ENCODE assay signal across 2 cellular contexts in the genomic region with DNA sequence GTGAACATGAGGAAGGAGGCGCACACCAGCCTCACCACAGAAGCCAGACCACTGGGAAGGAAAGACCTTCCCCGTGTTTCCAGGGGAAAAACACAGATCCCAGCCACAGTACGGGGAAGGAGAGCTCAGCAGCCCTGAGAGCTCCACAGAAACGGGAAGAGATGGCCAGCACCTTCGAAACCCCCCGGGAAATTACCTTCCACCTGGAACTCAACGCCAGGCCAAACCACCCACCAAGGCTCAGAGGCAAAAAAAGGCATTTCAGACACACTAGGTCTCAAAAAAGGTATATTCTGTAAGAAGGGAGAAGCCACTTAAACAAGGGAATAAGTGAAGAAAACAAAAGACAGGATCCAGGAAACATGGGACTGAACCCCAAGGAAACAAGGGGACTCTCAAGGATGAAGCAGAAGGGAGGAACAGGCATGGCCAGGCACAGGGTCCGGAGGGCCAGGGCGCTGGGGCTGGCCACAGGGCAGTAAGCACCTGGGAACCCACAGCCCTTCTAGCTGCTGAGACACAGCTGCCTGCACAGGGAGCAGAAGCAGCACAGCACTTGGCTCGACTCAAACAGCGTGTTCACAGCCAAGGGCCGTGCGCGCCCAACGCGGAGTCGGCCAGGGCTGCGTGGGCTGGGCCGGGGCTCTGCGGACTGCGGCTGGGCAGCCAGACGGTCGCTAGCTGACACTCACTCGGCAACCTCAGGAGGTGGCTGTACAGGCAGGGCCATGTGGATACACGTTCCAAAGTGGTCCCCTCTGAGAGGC.
TF ChIP-seq lines count a peak whose summit lies in the region.

No MANE protein-coding gene starts in this region.

TF ChIP-seq in IMR-90, 13 proteins besides CTCF, POLR2A, EP300 and RAD21:
- TF ChIP-seq BHLHE40 (IDR thresholded peaks at IDR 0.05; ENCODE audit: low read depth, low read length): no peak
- TF ChIP-seq RCOR1 (IDR thresholded peaks at IDR 0.05; ENCODE audit: insufficient replicate concordance, low read length): no peak
- TF ChIP-seq MXI1 (IDR thresholded peaks at IDR 0.05; ENCODE audit: borderline replicate concordance, low read depth, low read length): peak; percentile 50; the same call in 1 of the 2 replicates

TF ChIP-seq in HepG2, 621 proteins besides CTCF, POLR2A, EP300 and RAD21:
- peak; percentile 35; the same call in 1 of the 2 replicates for TF ChIP-seq ZNF768 (CRISPR knock-in tag; IDR thresholded peaks at IDR 0.05)
- no peak for TF ChIP-seq NCOA2 (CRISPR knock-in tag; IDR thresholded peaks at IDR 0.05)
- TF ChIP-seq ZNF354B (CRISPR knock-in tag; IDR thresholded peaks at IDR 0.05): no peak
- TF ChIP-seq, protein P1, sequence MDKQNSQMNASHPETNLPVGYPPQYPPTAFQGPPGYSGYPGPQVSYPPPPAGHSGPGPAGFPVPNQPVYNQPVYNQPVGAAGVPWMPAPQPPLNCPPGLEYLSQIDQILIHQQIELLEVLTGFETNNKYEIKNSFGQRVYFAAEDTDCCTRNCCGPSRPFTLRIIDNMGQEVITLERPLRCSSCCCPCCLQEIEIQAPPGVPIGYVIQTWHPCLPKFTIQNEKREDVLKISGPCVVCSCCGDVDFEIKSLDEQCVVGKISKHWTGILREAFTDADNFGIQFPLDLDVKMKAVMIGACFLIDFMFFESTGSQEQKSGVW (CRISPR knock-in tag; IDR thresholded peaks at IDR 0.05; ENCODE audit: borderline replicate concordance): 0 out of 2 replicates have a peak, but pooled peaks have one; percentile 42
- TF ChIP-seq NRL (CRISPR knock-in tag; IDR thresholded peaks at IDR 0.05; ENCODE audit: borderline replicate concordance): peak; percentile 75; the same call in 1 of the 2 replicates
- peak; percentile 62 for TF ChIP-seq AGO2 (optimal IDR thresholded peaks at IDR 0.05; ENCODE audit: low read depth, low read length)
- peak; percentile 77; the same call in 1 of the 2 replicates for TF ChIP-seq ZNF891 (CRISPR knock-in tag; IDR thresholded peaks at IDR 0.05)
- peak; percentile 55 for TF ChIP-seq RBM22 (optimal IDR thresholded peaks at IDR 0.05; ENCODE audit: low read length)
- peak; percentile 93 for TF ChIP-seq ZBTB38 (CRISPR knock-in tag; IDR thresholded peaks at IDR 0.05)
- no peak for TF ChIP-seq ZNF431 (CRISPR knock-in tag; IDR thresholded peaks at IDR 0.05; ENCODE audit: borderline replicate concordance, low read depth)
- TF ChIP-seq, protein P2, sequence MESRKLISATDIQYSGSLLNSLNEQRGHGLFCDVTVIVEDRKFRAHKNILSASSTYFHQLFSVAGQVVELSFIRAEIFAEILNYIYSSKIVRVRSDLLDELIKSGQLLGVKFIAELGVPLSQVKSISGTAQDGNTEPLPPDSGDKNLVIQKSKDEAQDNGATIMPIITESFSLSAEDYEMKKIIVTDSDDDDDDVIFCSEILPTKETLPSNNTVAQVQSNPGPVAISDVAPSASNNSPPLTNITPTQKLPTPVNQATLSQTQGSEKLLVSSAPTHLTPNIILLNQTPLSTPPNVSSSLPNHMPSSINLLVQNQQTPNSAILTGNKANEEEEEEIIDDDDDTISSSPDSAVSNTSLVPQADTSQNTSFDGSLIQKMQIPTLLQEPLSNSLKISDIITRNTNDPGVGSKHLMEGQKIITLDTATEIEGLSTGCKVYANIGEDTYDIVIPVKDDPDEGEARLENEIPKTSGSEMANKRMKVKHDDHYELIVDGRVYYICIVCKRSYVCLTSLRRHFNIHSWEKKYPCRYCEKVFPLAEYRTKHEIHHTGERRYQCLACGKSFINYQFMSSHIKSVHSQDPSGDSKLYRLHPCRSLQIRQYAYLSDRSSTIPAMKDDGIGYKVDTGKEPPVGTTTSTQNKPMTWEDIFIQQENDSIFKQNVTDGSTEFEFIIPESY (CRISPR knock-in tag; IDR thresholded peaks at IDR 0.05): peak; percentile 76
- TF ChIP-seq RFX3 (CRISPR knock-in tag; IDR thresholded peaks at IDR 0.05): no peak
